Comparison of ENCODE assay signal across 8 cellular contexts in genomic region chr1:211258756-211259595, GRCh38. TPM values are rescaled to one million over a fixed set of nuclear protein-coding genes. Genes with fewer than 3 reads are reported as not detected.
DNase-seq lines count a peak whose midpoint lies in the region; ATAC-seq and TF ChIP-seq lines count a peak whose summit lies in the region.

Gene RCOR3 (plus strand): TSS chr1:211259366. CDS start chr1:211259561, 195 bp downstream.

- peaks cover 0 to 3% of the 10 kb centered on the region in 2 donors for H3K4me1 ChIP-seq in uterus

- peak within 1 kb of the TSS; percentile 97 to 100 for H3K27ac ChIP-seq in uterus

- H3K27ac Mint-ChIP-seq in T-helper 17 cell, result peak within 1 kb of the TSS; percentile 90

- ATAC-seq in GM18498 (IDR thresholded peaks at IDR 0.05; ENCODE audit: unreplicated experiment) (peak; percentile 66), HG02884 (IDR thresholded peaks at IDR 0.05; ENCODE audit: unreplicated experiment) (peak; percentile 53), T-helper 17 cell (peak; percentile 84), left ventricle myocardium superior (peak; percentile 89)

- intact Hi-C loops in left ventricle myocardium superior (cut with micrococcal nuclease), result no loop called here
- intact Hi-C loops in uterus (cut with DNase I; ENCODE audit: low total_unique reads), result no loop called here

- peak; percentile 83 for DNase-seq in NCI-H146 treated with DMSO at 0.1 percent for 48 hours (lab: John Stamatoyannopoulos, UW; ENCODE audit: unreplicated experiment)
- peak; percentile 83 to 90 (median 89) for DNase-seq in T-helper 17 cell
- DNase-seq in amygdala (lab: John Stamatoyannopoulos, UW), result peak; percentile 65 to 99 (median 90)
- DNase-seq in left ventricle myocardium superior, result peak; percentile 97
- peak; percentile 93 for DNase-seq in putamen (ENCODE audit: low spot score)
- peak; percentile 94 for DNase-seq in uterus

- peaks cover 2% of the 10 kb centered on the region for H3K36me3 Mint-ChIP-seq in T-helper 17 cell (ENCODE audit: low read depth)

- peak within 1 kb of the TSS; percentile 97 for H3K4me3 Mint-ChIP-seq in T-helper 17 cell

- H3K4me1 Mint-ChIP-seq in T-helper 17 cell, result peaks cover 14% of the 10 kb centered on the region

- H3K4me3 ChIP-seq in uterus, result peak within 1 kb of the TSS; percentile 89 to 99

- no peaks in the 10 kb centered on the region for H3K9me3 ChIP-seq in T-helper 17 cell (ENCODE audit: control insufficient read depth, low read length, poor library complexity, severe bottlenecking)
- H3K9me3 ChIP-seq in uterus, result no peaks in the 10 kb centered on the region

- peak; percentile 36 to 69 for TF ChIP-seq POLR2A in uterus (IDR thresholded peaks at IDR 0.05)

- no peaks in the 10 kb centered on the region for H3K27me3 ChIP-seq in uterus

- no peaks in the 10 kb centered on the region for H3K27me3 Mint-ChIP-seq in T-helper 17 cell

- peak; percentile 27 to 68 (median 53) for TF ChIP-seq CTCF in uterus (IDR thresholded peaks at IDR 0.05)

- H3K36me3 ChIP-seq in uterus, result no peaks in the 10 kb centered on the region

RNA-seq across cellular contexts. Expression of gene RCOR3, which starts in this region (rescaled TPM):
- total RNA-seq in T-helper 17 cell (10 to 100 TPM; 58.5 to 64.0 TPM), left ventricle myocardium superior (53.0 TPM), uterus (10 to 100 TPM; 26.1 to 88.5 (median 39.8) TPM)

Comparison
In these comparisons a context has a peak if more than half of its experiments do, and no peak if none do; other contexts are left out.
1. Peak in every context shown above with its lines: DNase-seq, ATAC-seq, H3K4me3 ChIP-seq and H3K27ac ChIP-seq.